1 cellular context compared by ENCODE assay signal in genomic region chr2:170928824-170929685, GRCh38.
A peak's percentile ranks its signal among the peaks of the same experiment; 100 is the strongest.
TF ChIP-seq lines count a peak whose summit lies in the region.

GORASP2 (plus strand) TSS chr2:170929253; CDS start chr2:170929341, 88 bp downstream.

TF ChIP-seq in GM23338, 12 proteins besides CTCF, POLR2A, EP300 and RAD21 (continued from another document):
- peak; percentile 84 for TF ChIP-seq POLR2AphosphoS5 (IDR thresholded peaks at IDR 0.05; ENCODE audit: low read depth)
